17 cellular contexts compared by ENCODE assay signal in the genomic region with DNA sequence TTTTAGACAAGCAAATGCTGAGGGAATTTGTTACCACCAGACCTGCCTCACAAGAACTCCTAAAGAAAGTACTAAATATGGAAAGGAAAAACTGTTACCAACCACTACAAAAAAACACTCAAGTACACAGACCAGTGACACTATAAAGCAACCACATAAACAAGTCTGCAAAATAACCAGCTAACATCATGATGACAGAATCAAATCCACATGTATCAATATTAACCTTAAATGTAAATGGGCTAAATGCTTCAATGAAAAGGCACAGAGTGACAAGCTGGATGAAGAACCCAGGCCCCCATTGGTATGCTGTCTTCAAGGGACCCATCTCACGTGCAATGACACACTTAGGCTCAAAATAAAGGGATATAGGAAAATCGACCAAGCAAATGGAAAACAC.
"Had no signal": no experiment of that assay in that cellular context is flagged by ENCODE, and none has a peak within 500 bp of the region (broad histone marks: within the 10 kb centered on the region; RNA-seq: fewer than 3 reads in every experiment).

No MANE protein-coding gene starts in this region.

- ATAC-seq: stimulated activated effector memory CD8-positive, alpha-beta T cell treated with anti-CD3 and anti-CD28 coated beads, Interleukin-12 subunit alpha, Interleukin-12 subunit beta, amount 100 ng/mL, for 72 hours; stimulated activated memory B cell treated with anti-CD40 and anti-IgM and Interleukin-4, amounts not matched to agents 10 μg/mL and 1 μg/mL and 100 μg/mL, for 72 hours; stimulated activated naive B cell treated with anti-CD40 and anti-IgM and Interleukin-4, amounts not matched to agents 10 μg/mL and 1 μg/mL and 100 μg/mL, for 72 hours; stimulated activated naive CD8-positive, alpha-beta T cell treated with anti-CD3 and anti-CD28 coated beads, Interleukin-15, amount 100 ng/mL, for 72 hours; stimulated activated naive CD8-positive, alpha-beta T cell treated with anti-CD3 and anti-CD28 coated beads, Interleukin-15, Interleukin-2, amounts not matched to agents 100 U/mL and 50 U/mL, for 24 hours; upper lobe of right lung had no signal

- H3K4me3 ChIP-seq: stomach, suprapubic skin, testis, thoracic aorta, thyroid gland, tibial artery, tibial nerve, transverse colon, upper lobe of left lung, upper lobe of right lung, uterus, vagina had no signal

- H3K9me3 ChIP-seq: testis, thoracic aorta, thyroid gland, transverse colon, upper lobe of right lung, uterus, vagina had no signal

- H3K4me1 ChIP-seq: stomach, testis, tibial artery, upper lobe of left lung, upper lobe of right lung, uterus, vagina had no signal

- H3K36me3 ChIP-seq: stomach, suprapubic skin, thoracic aorta, thyroid gland, tibial artery, tibial nerve, transverse colon, upper lobe of left lung, upper lobe of right lung, uterus, vagina had no signal

- H3K27ac ChIP-seq: stomach, suprapubic skin, testis, thoracic aorta, thyroid gland, tibial artery, tibial nerve, transverse colon, upper lobe of left lung, upper lobe of right lung, uterus, vagina had no signal
